Comparison of ENCODE assay signal across 20 cellular contexts in the genomic region with DNA sequence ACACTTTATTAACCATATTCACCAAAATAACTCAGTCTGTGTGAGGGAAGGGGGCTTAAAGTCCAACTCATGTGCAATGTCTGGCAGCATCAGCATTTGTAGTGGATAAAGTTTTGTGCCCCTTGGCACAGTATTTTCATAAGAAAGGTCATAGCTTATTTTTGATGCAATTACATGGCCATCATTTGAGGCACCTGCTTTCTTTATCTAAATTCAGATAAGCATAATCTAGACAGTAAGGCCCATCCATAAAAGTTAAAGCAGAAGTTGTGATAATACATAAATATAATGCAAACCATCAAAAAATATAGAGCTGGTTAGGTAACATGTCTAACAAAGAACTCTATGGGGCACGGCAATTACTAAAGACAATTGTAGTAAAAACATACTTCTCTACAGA.
"Had no signal": no experiment of that assay in that cellular context is flagged by ENCODE, and none has a peak within 500 bp of the region (broad histone marks: within the 10 kb centered on the region; RNA-seq: fewer than 3 reads in every experiment).

No MANE protein-coding gene starts in this region.

- H3K9me3 Mint-ChIP-seq: activated naive CD4-positive, alpha-beta T cell treated with anti-CD3 and anti-CD28 coated beads, Interleukin-2, amount 50 U/mL, for 24 hours; activated T-helper 2 cell treated with anti-CD3 and anti-CD28 coated beads, Interferon-gamma antibody, Interleukin-2, Interleukin-4, amounts not matched to agents 10 μg/mL and 5 μg/mL and 100 μg/mL, durations not matched to agents 14 hours and 24 hours and 36 hours had no signal

- H3K4me3 ChIP-seq: breast epithelium, SK-N-MC had no signal

- H3K4me3 Mint-ChIP-seq: activated CD8-positive, alpha-beta T cell treated with anti-CD3 and anti-CD28 coated beads for 36 hours; activated T-cell treated with anti-CD3 and anti-CD28 coated beads, Interleukin-2, amount 50 U/mL, for 72 hours; T-helper 1 cell treated with Interleukin-12 subunit alpha and Interleukin-12 subunit beta and Interleukin-4 antibody, amounts not matched to agents 30 μg/mL and 1 μg/mL, for 36 hours had no signal

- DNase-seq: activated CD4-positive, alpha-beta T cell treated with anti-CD3 and anti-CD28 coated beads for 4 hours; activated CD8-positive, alpha-beta memory T cell treated with anti-CD3 and anti-CD28 coated beads, Interleukin-2, amount 50 U/mL, for 4 hours; activated CD8-positive, alpha-beta T cell treated with anti-CD3 and anti-CD28 coated beads for 36 hours; aorta; caudate nucleus; cortex of kidney; NCI-H1105 treated with DMSO at 0.1 percent for 48 hours; NCI-H1436 treated with DMSO at 0.1 percent for 48 hours; NCI-H187 treated with DMSO at 0.1 percent for 48 hours; NCI-H2081 treated with DMSO at 0.1 percent for 48 hours; NCI-H446; NCI-H524 had no signal

- H3K27ac Mint-ChIP-seq: activated CD8-positive, alpha-beta T cell treated with anti-CD3 and anti-CD28 coated beads for 36 hours; activated naive CD4-positive, alpha-beta T cell treated with anti-CD3 and anti-CD28 coated beads, Interleukin-2, amount 50 U/mL, for 24 hours; activated T-cell treated with anti-CD3 and anti-CD28 coated beads, Interleukin-2, amount 50 U/mL, for 72 hours; activated T-helper 2 cell treated with anti-CD3 and anti-CD28 coated beads, Interferon-gamma antibody, Interleukin-2, Interleukin-4, amounts not matched to agents 10 μg/mL and 5 μg/mL and 100 μg/mL, durations not matched to agents 14 hours and 24 hours and 36 hours had no signal

- H3K36me3 Mint-ChIP-seq: activated naive CD4-positive, alpha-beta T cell treated with anti-CD3 and anti-CD28 coated beads, Interleukin-2, amount 50 U/mL, for 24 hours had no signal

- H3K27me3 Mint-ChIP-seq: activated naive CD4-positive, alpha-beta T cell treated with anti-CD3 and anti-CD28 coated beads, Interleukin-2, amount 50 U/mL, for 24 hours had no signal

- H3K36me3 ChIP-seq: breast epithelium had no signal

- ATAC-seq: Panc1, Right ventricle myocardium inferior had no signal

- H3K4me1 ChIP-seq: breast epithelium had no signal

- H3K9me3 ChIP-seq: breast epithelium had no signal

- H3K27ac ChIP-seq: breast epithelium, SK-N-MC had no signal
